ENCODE assay signal across 20 cellular contexts in the genomic region with DNA sequence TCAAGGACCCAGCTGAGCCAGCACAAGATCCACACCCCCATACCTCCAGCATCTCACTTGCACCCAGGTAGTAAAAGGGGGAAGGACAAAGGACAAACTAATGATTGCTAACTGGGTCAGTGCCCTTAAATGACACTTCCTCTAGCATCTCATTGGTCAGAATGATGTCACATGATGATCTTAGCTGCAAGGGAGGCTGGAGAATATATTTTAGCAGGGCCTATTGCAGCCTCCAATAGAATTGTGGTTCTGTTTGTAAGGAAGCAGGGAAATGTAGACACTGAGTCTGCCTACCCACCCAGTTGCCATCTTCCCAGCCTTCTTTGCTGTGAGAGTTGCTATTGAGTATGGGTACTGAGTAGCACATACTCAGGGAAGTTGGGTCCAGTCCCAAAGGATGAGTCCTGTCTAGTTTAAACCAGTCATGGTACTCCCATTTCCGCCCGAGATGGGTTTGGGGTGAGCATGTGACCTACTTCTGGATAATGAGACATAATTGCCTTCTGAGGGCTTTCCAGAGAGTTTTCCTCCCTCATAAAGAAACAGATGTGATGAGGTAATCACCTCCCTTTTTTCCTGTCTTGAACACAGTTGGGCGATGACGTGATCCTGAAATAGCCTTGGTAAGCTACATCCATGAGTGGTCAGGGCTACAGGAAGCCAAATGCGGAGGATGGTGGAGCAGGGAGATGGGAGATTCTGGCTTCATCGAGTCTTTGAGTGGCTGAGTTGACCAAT. TPM values are rescaled to one million over a fixed set of nuclear protein-coding genes. Genes with fewer than 3 reads are reported as not detected.
DNase-seq lines count a peak whose midpoint lies in the region; ATAC-seq, FAIRE-seq and TF ChIP-seq lines count a peak whose summit lies in the region.
"Had no signal": no experiment of that assay in that cellular context is flagged by ENCODE, and none has a peak within 500 bp of the region (broad histone marks: within the 10 kb centered on the region; RNA-seq: fewer than 3 reads in every experiment).

No MANE protein-coding gene starts in this region.

- DNase-seq in AG10803 (ENCODE audit: low read depth): peak; percentile 76
- DNase-seq in GM23248: peak; percentile 86
- peak; percentile 29 for DNase-seq in RCC 7860 (ENCODE audit: low spot score)
- DNase-seq in fibroblast of the aortic adventitia (ENCODE audit: low read depth): peak; percentile 10
- no peak for DNase-seq in GM12892 (ENCODE audit: insufficient read length)
- no peak for DNase-seq in T-helper 9 cell
- DNase-seq in activated naive CD8-positive, alpha-beta T cell treated with anti-CD3 and anti-CD28 coated beads for 36 hours: no peak
- DNase-seq: activated CD4-positive, alpha-beta T cell treated with anti-CD3 and anti-CD28 coated beads, Interleukin-2, amount 10 ng/mL, durations not matched to agents 7 days and 5 days; NCI-H1048; pancreas; SHP77 treated with DMSO at 0.1 percent for 48 hours; small intestine; stimulated activated CD4-positive, alpha-beta T cell treated with anti-CD3 and anti-CD28 coated beads, Interleukin-4, amount 100 ng/mL, for 4 hours had no signal

- peaks cover 10% of the 10 kb centered on the region for H3K4me1 ChIP-seq in GM23248 (ENCODE audit: insufficient read depth)

- no peak for ATAC-seq in GM18511 (IDR thresholded peaks at IDR 0.05; ENCODE audit: unreplicated experiment)
- ATAC-seq: HCT116, pancreas had no signal

- H3K4me2 ChIP-seq in GM23248 (ENCODE audit: unreplicated experiment): no peak overlapping the region

- H2AFZ ChIP-seq in GM23248: no peak overlapping the region

- 36 to 37% methylated on average over 6 of the region's 6 CpGs for WGBS in GM23248 (ENCODE audit: low coverage in 1 of 2, low lambda C conversion rate in 2 of 2, missing lambda C conversion rate in 2 of 2), 2 experiments

- H3K4me3 Mint-ChIP-seq in activated naive CD8-positive, alpha-beta T cell treated with anti-CD3 and anti-CD28 coated beads for 36 hours: no peak overlapping the region
- H3K4me3 Mint-ChIP-seq: activated CD4-positive, alpha-beta T cell treated with anti-CD3 and anti-CD28 coated beads, Interleukin-2, amount 10 ng/mL, durations not matched to agents 7 days and 5 days; activated naive CD8-positive, alpha-beta T cell; B cell had no signal

- in situ Hi-C loops in GM23248 (cut with MboI): no loop called here

- H3F3A ChIP-seq in GM23248 (ENCODE audit: insufficient read depth): peaks cover 14% of the 10 kb centered on the region; the same call in 1 of the 2 replicates

- no peaks in the 10 kb centered on the region for H4K20me1 ChIP-seq in GM23248 (ENCODE audit: insufficient read depth)

- no peaks in the 10 kb centered on the region for H3K27me3 ChIP-seq in GM23248 (replicated peaks; ENCODE audit: insufficient read depth)
- H3K27me3 ChIP-seq: pancreas had no signal

- H3K9ac ChIP-seq in GM23248: no peak overlapping the region

- H3K27ac ChIP-seq in GM23248: peak overlapping the region; percentile 37
- H3K27ac ChIP-seq: cardiac muscle cell, pancreas, thoracic aorta had no signal

- TF ChIP-seq POLR2A in GM12892 (IDR thresholded peaks at IDR 0.05; ENCODE audit: low read depth, low read length): no peak

- H3K4me3 ChIP-seq in AG10803 (ENCODE audit: low read length) (no peak overlapping the region), GM23248 (no peak overlapping the region), fibroblast of the aortic adventitia (ENCODE audit: low read depth, low read length) (no peak overlapping the region)
- H3K4me3 ChIP-seq: cardiac muscle cell, pancreas, thoracic aorta had no signal

- H3K27ac Mint-ChIP-seq in activated naive CD8-positive, alpha-beta T cell treated with anti-CD3 and anti-CD28 coated beads for 36 hours: no peak overlapping the region
- H3K27ac Mint-ChIP-seq: activated CD4-positive, alpha-beta T cell treated with anti-CD3 and anti-CD28 coated beads, Interleukin-2, amount 10 ng/mL, durations not matched to agents 7 days and 5 days; activated naive CD8-positive, alpha-beta T cell; B cell had no signal

- no peaks in the 10 kb centered on the region for H3K36me3 Mint-ChIP-seq in activated naive CD8-positive, alpha-beta T cell treated with anti-CD3 and anti-CD28 coated beads for 36 hours
- H3K36me3 Mint-ChIP-seq: activated naive CD8-positive, alpha-beta T cell had no signal

- peaks cover 13% of the 10 kb centered on the region for H3K4me1 Mint-ChIP-seq in activated naive CD8-positive, alpha-beta T cell treated with anti-CD3 and anti-CD28 coated beads for 36 hours

- H3K9me3 Mint-ChIP-seq in activated naive CD8-positive, alpha-beta T cell treated with anti-CD3 and anti-CD28 coated beads for 36 hours: peaks cover 1% of the 10 kb centered on the region

- TF ChIP-seq CTCF in AG10803 (conservative IDR thresholded peaks at IDR 0.05; ENCODE audit: low read length) (no peak), fibroblast of the aortic adventitia (IDR thresholded peaks at IDR 0.05; ENCODE audit: insufficient read depth, low read length) (no peak)

- H3K9me3 ChIP-seq in GM23248 (ENCODE audit: low read depth): no peaks in the 10 kb centered on the region
- H3K9me3 ChIP-seq: pancreas had no signal

- peaks cover 15% of the 10 kb centered on the region for H3K27me3 Mint-ChIP-seq in activated naive CD8-positive, alpha-beta T cell treated with anti-CD3 and anti-CD28 coated beads for 36 hours

- H3K9me2 ChIP-seq in GM23248 (ENCODE audit: insufficient read depth): no peaks in the 10 kb centered on the region

- H3K36me3 ChIP-seq in GM23248 (ENCODE audit: low read depth): no peaks in the 10 kb centered on the region
- H3K36me3 ChIP-seq: cardiac muscle cell, pancreas, thoracic aorta had no signal

- FAIRE-seq in RCC 7860 (lab: Jason Lieb, UNC): no peak
- FAIRE-seq in GM12892 (lab: Jason Lieb, UNC): no peak
- FAIRE-seq: GM19239, pancreas, small intestine had no signal

- H3K79me2 ChIP-seq in GM23248 (ENCODE audit: insufficient read depth): no peaks in the 10 kb centered on the region

RNA-seq across cellular contexts. Expression of a gene that starts 5.5 kb away (rescaled TPM):
- total RNA-seq in GM23248 (2014; rRNA removed; shearing (Covaris generic)): 11.6 and 18.9 TPM in 2 replicates
- 14.2 and 16.7 TPM in 2 replicates for polyA plus RNA-seq in GM23248 (2016; fragmentation: Nextera tagmentation; extraction: Ambion mirVana)
- total RNA-seq in fibroblast of the aortic adventitia (ENCODE audit: low replicate concordance): 2.5 and 11.0 TPM in 2 replicates
- polyA plus RNA-seq in GM12892 (2012; ENCODE audit: missing spikeins): 5.2 TPM
- total RNA-seq in activated naive CD8-positive, alpha-beta T cell treated with anti-CD3 and anti-CD28 coated beads for 36 hours: 1 to 10 TPM; 6.7 to 7.4 TPM

RNA-seq across cellular contexts. Expression of a gene that starts 43.6 kb away (rescaled TPM):
- total RNA-seq in GM23248 (2014; rRNA removed; shearing (Covaris generic)): 142 and 146 TPM in 2 replicates
- 47.9 and 51.2 TPM in 2 replicates for polyA plus RNA-seq in GM23248 (2016; fragmentation: Nextera tagmentation; extraction: Ambion mirVana)
- 69.1 and 93.2 TPM in 2 replicates for total RNA-seq in fibroblast of the aortic adventitia (ENCODE audit: low replicate concordance)
- 36.8 TPM for polyA plus RNA-seq in GM12892 (2012; ENCODE audit: missing spikeins)
- 10 to 100 TPM; 72.3 to 74.2 TPM for total RNA-seq in activated naive CD8-positive, alpha-beta T cell treated with anti-CD3 and anti-CD28 coated beads for 36 hours

RNA-seq across cellular contexts. Expression of a gene that starts 44.4 kb away (rescaled TPM):
- 2.7 and 4.2 TPM in 2 replicates for total RNA-seq in GM23248 (2014; rRNA removed; shearing (Covaris generic))
- 0.99 TPM in 2 replicates for polyA plus RNA-seq in GM23248 (2016; fragmentation: Nextera tagmentation; extraction: Ambion mirVana)
- total RNA-seq in fibroblast of the aortic adventitia (ENCODE audit: low replicate concordance): 1.3 and 2.0 TPM in 2 replicates
- 0.08 TPM for polyA plus RNA-seq in GM12892 (2012; ENCODE audit: missing spikeins)
- total RNA-seq in activated naive CD8-positive, alpha-beta T cell treated with anti-CD3 and anti-CD28 coated beads for 36 hours: under 1 TPM; 0.85 to 0.88 TPM

Comparison
In these comparisons a context has a peak if more than half of its experiments do, and no peak if none do; other contexts are left out.
1. DNase-seq: peak in AG10803 (single experiment), GM23248 (single experiment), RCC 7860 (single experiment) and fibroblast of the aortic adventitia (single experiment); none in GM12892 (single experiment), T-helper 9 cell (single experiment) and activated naive CD8-positive, alpha-beta T cell treated with anti-CD3 and anti-CD28 coated beads for 36 hours (single experiment).